10 cellular contexts compared by ENCODE assay signal in the genomic region with DNA sequence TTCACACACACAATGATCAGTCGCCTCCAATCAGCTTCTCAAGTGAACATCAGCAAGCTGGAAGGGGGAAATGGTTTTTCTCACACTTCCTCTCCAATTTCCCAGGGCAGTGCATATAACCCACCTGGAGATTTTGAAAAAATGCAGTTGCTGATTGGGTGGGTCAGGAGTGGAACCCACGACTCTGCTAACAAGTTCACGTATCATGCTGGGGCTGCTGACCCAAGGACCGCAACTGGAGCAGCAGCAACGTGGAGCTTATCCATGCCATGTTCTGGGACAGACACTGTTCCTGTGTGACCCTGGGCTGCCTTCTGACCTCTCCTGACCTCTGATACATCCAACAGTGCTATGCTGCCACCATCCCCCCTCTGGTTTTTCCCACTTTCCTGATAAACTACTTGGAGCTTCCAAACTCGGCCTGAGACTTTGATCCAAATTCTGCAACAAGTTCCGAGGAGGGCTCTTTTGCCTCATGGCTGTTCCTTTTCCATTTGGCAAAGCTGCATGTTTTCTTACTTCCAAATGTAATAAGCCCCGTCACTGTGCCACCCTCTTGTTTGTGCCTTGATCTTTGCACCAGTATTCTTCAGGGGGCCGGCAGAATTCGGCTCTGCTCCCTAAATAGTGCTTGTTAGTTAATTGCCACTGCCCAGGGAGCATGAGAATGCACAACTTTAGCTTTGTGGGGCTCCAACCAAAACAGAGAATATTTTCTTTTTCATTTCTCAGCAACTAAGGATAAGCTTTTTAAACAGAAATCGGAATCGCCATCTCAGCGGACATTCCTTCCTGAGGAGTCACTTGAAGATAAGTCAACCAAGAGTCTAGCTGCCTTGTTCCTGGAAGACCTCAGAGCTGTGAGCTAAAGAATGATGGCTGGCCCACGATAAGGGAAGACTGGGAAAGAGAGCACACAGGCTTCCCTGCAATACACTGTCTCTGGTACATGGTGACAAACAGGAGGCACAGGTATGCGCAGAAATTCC.
DNase-seq lines count a peak whose midpoint lies in the region; ATAC-seq, FAIRE-seq and TF ChIP-seq lines count a peak whose summit lies in the region.
"Had no signal": no experiment of that assay in that cellular context is flagged by ENCODE, and none has a peak within 500 bp of the region (broad histone marks: within the 10 kb centered on the region; RNA-seq: fewer than 3 reads in every experiment).

No MANE protein-coding gene starts in this region.

- POLR2A ChIA-PET in K562 (lab: Yijun Ruan, JAX) = interaction anchor here (0.6 to 1.0 kb wide), 3 partner anchors 9 to 30 kb away, joined by 4 to 5 read pairs (median 4); no protein-coding TSS in a partner anchor

- no peaks in the 10 kb centered on the region for H3K9me1 ChIP-seq in K562 (ENCODE audit: control insufficient read depth, insufficient read depth, low read length)

- TF ChIP-seq CTCF in right atrium auricular region (IDR thresholded peaks at IDR 0.05) = no peak
- no peak for TF ChIP-seq CTCF in K562 (IDR thresholded peaks at IDR 0.05 in 2 of 3, conservative IDR thresholded peaks at IDR 0.05 in 1 of 3; ENCODE audit: insufficient read depth in 2 of 3, low read depth in 1 of 3, low read length in 3 of 3)
- no peak for TF ChIP-seq CTCF in vagina (IDR thresholded peaks at IDR 0.05)

- 9% methylated on average over 15 of the region's 15 CpGs for WGBS in K562 (ENCODE audit: insufficient coverage, low coverage, missing lambda C conversion rate)
- 93 to 94% methylated on average over 14 of the region's 15 CpGs for WGBS in mesodermal cell (ENCODE audit: insufficient coverage in 2 of 2), 2 experiments

- no peaks in the 10 kb centered on the region for H3K79me2 ChIP-seq in K562 (ENCODE audit: control insufficient read depth, insufficient read depth, low read length)

- FAIRE-seq in K562 (lab: Jason Lieb, UNC) = no peak
- FAIRE-seq: RCC 7860 had no signal

- H3K36me3 ChIP-seq in right atrium auricular region = peaks cover 45% of the 10 kb centered on the region
- H3K36me3 ChIP-seq in K562 (ENCODE audit: control insufficient read depth, insufficient read depth, low read length) = no peaks in the 10 kb centered on the region
- H3K36me3 ChIP-seq in mesodermal cell (ENCODE audit: control insufficient read depth, insufficient read depth, low read length) = peaks cover 46% of the 10 kb centered on the region
- H3K36me3 ChIP-seq in vagina = no peaks in the 10 kb centered on the region

- CTCF ChIA-PET in K562 (lab: Yijun Ruan, JAX; ENCODE audit: low intra/inter-chr PET ratio) = no interaction called here

- H3K4me1 ChIP-seq in right atrium auricular region (peaks cover 0 to 36% of the 10 kb centered on the region in 2 donors), K562 (replicated peaks in 1 of 2; ENCODE audit: control insufficient read depth in 2 of 2, insufficient read depth in 2 of 2, low read length in 2 of 2) (peaks cover 0 to 10% of the 10 kb centered on the region in 2 experiments; a peak in 3 of 5 replicates), mesodermal cell (ENCODE audit: control insufficient read depth, insufficient read depth, low read length, poor library complexity, severe bottlenecking) (peaks cover 12% of the 10 kb centered on the region), vagina (peaks cover 36% of the 10 kb centered on the region)

- H2AFZ ChIP-seq in K562 (ENCODE audit: low read depth, low read length) = 0 out of 2 replicates have a peak overlapping the region, but pooled peaks have one; percentile 21

- TF ChIP-seq RAD21 in K562 (CRISPR knock-in tag; conservative IDR thresholded peaks at IDR 0.05 in 1 of 2, IDR thresholded peaks at IDR 0.05 in 1 of 2) = no peak

- no peaks in the 10 kb centered on the region for H4K20me1 ChIP-seq in K562 (replicated peaks; ENCODE audit: control insufficient read depth, insufficient read depth, low read length)

- no peaks in the 10 kb centered on the region for H3K9me3 ChIP-seq in right atrium auricular region
- no peaks in the 10 kb centered on the region for H3K9me3 ChIP-seq in K562 (replicated peaks; ENCODE audit: control insufficient read depth, insufficient read depth, low read depth, low read length)
- no peaks in the 10 kb centered on the region for H3K9me3 ChIP-seq in mesodermal cell (ENCODE audit: control insufficient read depth, low read length)
- no peaks in the 10 kb centered on the region for H3K9me3 ChIP-seq in vagina

- H3K4me2 ChIP-seq in K562 (ENCODE audit: insufficient read depth, low read length) = no peak overlapping the region; the same call in none of the 2 replicates

- no peak for TF ChIP-seq POLR2A in K562 (conservative IDR thresholded peaks at IDR 0.05)
- no peak for TF ChIP-seq POLR2A in vagina (IDR thresholded peaks at IDR 0.05)

- H3K27me3 ChIP-seq in right atrium auricular region = no peaks in the 10 kb centered on the region
- H3K27me3 ChIP-seq in K562 (ENCODE audit: control insufficient read depth in 2 of 2, insufficient read depth in 2 of 2, low read length in 2 of 2) = peaks cover 0 to 4% of the 10 kb centered on the region in 2 experiments; a peak in 1 of 5 replicates
- no peaks in the 10 kb centered on the region for H3K27me3 ChIP-seq in vagina

- H3K4me3 ChIP-seq in right atrium auricular region (no peak overlapping the region), K562 (no peak overlapping the region), mesodermal cell (ENCODE audit: extremely low read depth, insufficient read depth, low read length, poor library complexity, severe bottlenecking) (no peak overlapping the region), vagina (no peak overlapping the region)

- no TSS peak for BruUV-seq in K562 (replicated peaks; lab: Mats Ljungman, UMichigan)

- intact Hi-C loops in cardiac septum (cut with DNase I) = no loop called here
- intact Hi-C loops in K562 (cut with micrococcal nuclease) = no loop called here
- intact Hi-C loops in vagina (cut with DNase I) = no loop called here

- peak; percentile 69 for DNase-seq in cardiac septum (ENCODE audit: low spot score)
- DNase-seq in right atrium auricular region (ENCODE audit: low spot score) = no peak
- DNase-seq in K562 (ENCODE audit: extremely low read depth in 1 of 4, low spot score in 3 of 4) = peak in 2 of 4 experiments; percentile 20 to 43
- no peak for DNase-seq in vagina (ENCODE audit: extremely low spot score in 2 of 2)
- DNase-seq in iPS-NIHi7 (ENCODE audit: extremely low spot score) = no peak
- no peak for DNase-seq in NCI-H2196 (lab: John Stamatoyannopoulos, UW; ENCODE audit: unreplicated experiment)

- peak; percentile 50 for ATAC-seq in K562
- ATAC-seq in activated CD4-positive, CD25-positive, alpha-beta regulatory T cell treated with anti-CD3 and anti-CD28 coated beads, Interleukin-2, amount 50 U/mL, for 24 hours = no peak

- peak overlapping the region in 1 of 2 donors; percentile 30 for H3K27ac ChIP-seq in right atrium auricular region
- H3K27ac ChIP-seq in K562 (ENCODE audit: extremely low read depth, low read depth, low read length) = no peak overlapping the region
- H3K27ac ChIP-seq in mesodermal cell (ENCODE audit: low read depth, low read length, severe bottlenecking) = peak overlapping the region; percentile 64
- peak overlapping the region; percentile 45 for H3K27ac ChIP-seq in vagina
- H3K27ac ChIP-seq: C4-2B had no signal

- in situ Hi-C loops in K562 (cut with MboI) = no loop called here

- no peak overlapping the region for H3K9ac ChIP-seq in K562 (ENCODE audit: insufficient read depth in 1 of 2, low read depth in 2 of 2, low read length in 2 of 2)

- TF ChIP-seq EP300 in K562 (IDR thresholded peaks at IDR 0.05; ENCODE audit: low read length) = no peak

TF ChIP-seq in K562, 482 proteins besides CTCF, POLR2A, EP300 and RAD21 (continues in another document):
- no peak for TF ChIP-seq HEY1 (CRISPR knock-in tag; IDR thresholded peaks at IDR 0.05; ENCODE audit: borderline replicate concordance)
- peak; percentile 30 for TF ChIP-seq CXXC5 (CRISPR knock-in tag; IDR thresholded peaks at IDR 0.05)
- no peak for TF ChIP-seq RFX7 (CRISPR knock-in tag; IDR thresholded peaks at IDR 0.05)
- TF ChIP-seq NFRKB (IDR thresholded peaks at IDR 0.05; ENCODE audit: low read depth) = no peak
- TF ChIP-seq TEAD4 (IDR thresholded peaks at IDR 0.05; ENCODE audit: low read length) = peak; percentile 66; the same call in 1 of the 2 replicates
- TF ChIP-seq TEAD4 (CRISPR knock-in tag; IDR thresholded peaks at IDR 0.05; ENCODE audit: borderline replicate concordance) = no peak
- no peak for TF ChIP-seq ZNF121 (CRISPR knock-in tag; conservative IDR thresholded peaks at IDR 0.05)
- TF ChIP-seq JUND (IDR thresholded peaks at IDR 0.05; ENCODE audit: borderline replicate concordance, low read depth, low read length) = peak; percentile 86
- peak; percentile 82; the same call in 2 of the 3 replicates for TF ChIP-seq JUND (tag; IDR thresholded peaks at IDR 0.05; ENCODE audit: borderline replicate concordance, low read depth, low read length)
- TF ChIP-seq SREBF2 (CRISPR knock-in tag; IDR thresholded peaks at IDR 0.05) = no peak
- TF ChIP-seq GATAD2A (IDR thresholded peaks at IDR 0.05) = no peak
- 0 out of 2 replicates have a peak, but pooled peaks have one; percentile 20 for TF ChIP-seq JUN (IDR thresholded peaks at IDR 0.05; ENCODE audit: borderline replicate concordance, low read depth, low read length)
- no peak for TF ChIP-seq JUN (CRISPR knock-in tag; IDR thresholded peaks at IDR 0.05; ENCODE audit: borderline replicate concordance)
- no peak for TF ChIP-seq ELF1 (tag; IDR thresholded peaks at IDR 0.05)
- TF ChIP-seq SMARCE1 (IDR thresholded peaks at IDR 0.05) = 0 out of 2 replicates have a peak, but pooled peaks have one; percentile 19
- TF ChIP-seq CEBPG (CRISPR knock-in tag; IDR thresholded peaks at IDR 0.05) = no peak
- TF ChIP-seq CEBPG (tag; conservative IDR thresholded peaks at IDR 0.05 in 1 of 2, IDR thresholded peaks at IDR 0.05 in 1 of 2) = no peak
- TF ChIP-seq CBX5 (IDR thresholded peaks at IDR 0.05; ENCODE audit: borderline replicate concordance, low read depth) = no peak
- no peak for TF ChIP-seq MAFK (IDR thresholded peaks at IDR 0.05; ENCODE audit: low read length)
- no peak for TF ChIP-seq NR1H2 (CRISPR knock-in tag; IDR thresholded peaks at IDR 0.05)
- peak; percentile 62; the same call in 1 of the 2 replicates for TF ChIP-seq CTBP1 (IDR thresholded peaks at IDR 0.05; ENCODE audit: borderline replicate concordance)
- no peak for TF ChIP-seq MED1 (CRISPR knock-in tag; IDR thresholded peaks at IDR 0.05; ENCODE audit: borderline replicate concordance)
- peak; percentile 64 for TF ChIP-seq SMARCA4 (IDR thresholded peaks at IDR 0.05)
- peak in 1 of 2 experiments; percentile 58; a peak in 1 of 4 replicates for TF ChIP-seq RCOR1 (IDR thresholded peaks at IDR 0.05; ENCODE audit: borderline replicate concordance in 1 of 2, low read depth in 2 of 2, low read length in 2 of 2)
- peak; percentile 50; the same call in 1 of the 2 replicates for TF ChIP-seq MECOM (CRISPR knock-in tag; IDR thresholded peaks at IDR 0.05)
- TF ChIP-seq ZNF785 (CRISPR knock-in tag; IDR thresholded peaks at IDR 0.05) = no peak
- TF ChIP-seq ARID1B (IDR thresholded peaks at IDR 0.05) = peak; percentile 69
